In the genomic region with DNA sequence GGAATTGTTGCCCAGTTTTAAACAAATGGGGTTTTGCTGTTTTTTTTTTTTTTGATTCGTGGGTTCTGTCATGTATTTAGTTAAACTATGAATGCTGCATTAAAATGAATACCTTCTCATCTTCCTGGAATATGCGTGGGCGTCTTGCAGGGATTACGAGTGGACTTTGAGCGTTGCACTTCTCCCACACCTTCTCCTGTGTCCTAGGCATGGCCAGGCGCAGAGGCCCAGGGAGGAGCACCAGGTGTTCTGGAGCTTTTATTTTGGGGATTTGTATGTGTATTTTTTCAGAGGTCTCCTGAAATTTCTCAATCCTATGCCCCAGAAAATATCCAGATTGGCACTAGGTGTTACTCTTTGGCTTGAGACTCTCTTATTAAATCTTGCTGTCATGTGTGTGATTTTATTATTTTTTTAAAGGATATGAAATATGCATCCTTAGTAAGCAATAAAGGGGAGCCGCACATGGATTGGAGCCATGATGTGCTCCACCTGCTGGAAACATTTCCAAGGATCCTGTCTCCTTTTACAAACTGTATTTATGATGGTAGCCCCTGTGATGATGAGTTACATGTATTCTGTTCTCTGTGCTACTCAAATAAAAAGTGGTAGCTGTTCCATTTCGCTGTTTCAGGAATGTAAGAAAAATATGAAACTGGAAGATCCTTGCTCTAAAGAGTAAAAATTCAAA, we compare ENCODE assay signal across 15 cellular contexts.
DNase-seq lines count a peak whose midpoint lies in the region; ATAC-seq and TF ChIP-seq lines count a peak whose summit lies in the region.
"Had no signal": no experiment of that assay in that cellular context is flagged by ENCODE, and none has a peak within 500 bp of the region (broad histone marks: within the 10 kb centered on the region; RNA-seq: fewer than 3 reads in every experiment).

No MANE protein-coding gene starts in this region.

- H3K27me3 ChIP-seq in stomach: no peaks in the 10 kb centered on the region

- intact Hi-C loops in stomach (cut with DNase I; ENCODE audit: low total_unique reads): no loop called here

- H3K9me3 ChIP-seq in stomach: no peaks in the 10 kb centered on the region

- H3K4me3 ChIP-seq in stomach: no peak overlapping the region

- H3K27ac ChIP-seq in stomach: peak overlapping the region in 3 of 5 donors; percentile 7 to 43 (median 25)
- H3K27ac ChIP-seq: 22Rv1 had no signal

- ATAC-seq in HG03378 (IDR thresholded peaks at IDR 0.05; ENCODE audit: unreplicated experiment): no peak

- no peak for TF ChIP-seq POLR2A in stomach (IDR thresholded peaks at IDR 0.05)

- H3K36me3 ChIP-seq in stomach: no peaks in the 10 kb centered on the region

- DNase-seq in DMS 273 (lab: John Stamatoyannopoulos, UW; ENCODE audit: unreplicated experiment) (peak; percentile 0), DMS 273 treated with DMSO at 0.1 percent for 48 hours (lab: John Stamatoyannopoulos, UW) (no peak), SK-MEL-5 (ENCODE audit: low read depth, low spot score) (peak; percentile 57), fibroblast of peridontal ligament (ENCODE audit: extremely low read depth) (peak; percentile 23), stomach (no peak), NCI-H1436 (lab: John Stamatoyannopoulos, UW) (no peak), NCI-H82 treated with DMSO at 0.1 percent for 48 hours (lab: John Stamatoyannopoulos, UW; ENCODE audit: unreplicated experiment) (no peak)
- DNase-seq: activated CD4-positive, alpha-beta T cell treated with anti-CD3 and anti-CD28 coated beads, Interleukin-2, amount 50 U/mL, for 4 hours; activated effector memory CD4-positive, alpha-beta T cell treated with Interleukin-2 at 50 U/mL for 16 hours; H7; left cardiac atrium; NCI-H524; nephron progenitor cell had no signal

- in situ Hi-C loops in SK-MEL-5 (cut with HindIII; ENCODE audit: low pct_unique_long_range_greater_than_20kb, low sequenced_read_pairs): no loop called here

- peaks cover 4 to 41% (median 13%) of the 10 kb centered on the region in 4 donors for H3K4me1 ChIP-seq in stomach

- no peak for TF ChIP-seq EP300 in stomach (IDR thresholded peaks at IDR 0.05)

- TF ChIP-seq CTCF in stomach (IDR thresholded peaks at IDR 0.05): no peak

- WGBS in stomach, 5 donors: 67 to 80% (median 71%) methylated on average over 8 of the region's 8 CpGs

Comparison
In these comparisons a context has a peak if more than half of its experiments do, and no peak if none do; other contexts are left out.
1. DNase-seq: peak in DMS 273 (single experiment), SK-MEL-5 (single experiment) and fibroblast of peridontal ligament (single experiment); none in DMS 273 treated with DMSO at 0.1 percent for 48 hours (single experiment), stomach (single experiment), NCI-H1436 (single experiment) and NCI-H82 treated with DMSO at 0.1 percent for 48 hours (single experiment).